16 cellular contexts compared by ENCODE assay signal in genomic region chr6:110284877-110285276, GRCh38.
"Had no signal": no experiment of that assay in that cellular context is flagged by ENCODE, and none has a peak within 500 bp of the region (broad histone marks: within the 10 kb centered on the region; RNA-seq: fewer than 3 reads in every experiment).

No MANE protein-coding gene starts in this region.

- H3K4me1 ChIP-seq: right atrium auricular region had no signal

- DNase-seq: activated CD4-positive, alpha-beta T cell treated with anti-CD3 and anti-CD28 coated beads, Interleukin-2, amount 50 U/mL, for 48 hours; activated naive CD4-positive, alpha-beta T cell treated with anti-CD3 and anti-CD28 coated beads, Interleukin-2, amount 10 ng/mL, durations not matched to agents 7 days and 5 days; effector CD4-positive, alpha-beta T cell; heart right ventricle; mammary epithelial cell; naive thymus-derived CD4-positive, alpha-beta T cell; stimulated activated CD4-positive, alpha-beta T cell treated with anti-CD3 and anti-CD28 coated beads, Interleukin-2, amount 100 ng/mL, for 48 hours; T-helper 17 cell; trophoblast cell; WERI-Rb-1 had no signal

- H3K27ac ChIP-seq: coronary artery, gastroesophageal sphincter, heart right ventricle, right atrium auricular region, WERI-Rb-1 had no signal

- H3K27me3 ChIP-seq: gastroesophageal sphincter, heart right ventricle, right atrium auricular region had no signal

- H3K4me3 ChIP-seq: coronary artery, gastroesophageal sphincter, heart right ventricle, right atrium auricular region had no signal

- H3K9me3 ChIP-seq: gastroesophageal sphincter, right atrium auricular region had no signal

- ATAC-seq: activated T-helper 17 cell treated with anti-CD3 and anti-CD28 coated beads, Interleukin-2, amount 50 U/mL, for 72 hours; gastroesophageal sphincter; heart right ventricle; left lobe of liver; naive thymus-derived CD4-positive, alpha-beta T cell; stimulated activated memory B cell treated with anti-CD40 and anti-IgM and Interleukin-4, amounts not matched to agents 10 μg/mL and 1 μg/mL and 100 μg/mL, for 72 hours; T-helper 17 cell had no signal

- H3K36me3 ChIP-seq: heart right ventricle, right atrium auricular region, WERI-Rb-1 had no signal
